Comparison of ENCODE assay signal across 1 cellular context in the genomic region with DNA sequence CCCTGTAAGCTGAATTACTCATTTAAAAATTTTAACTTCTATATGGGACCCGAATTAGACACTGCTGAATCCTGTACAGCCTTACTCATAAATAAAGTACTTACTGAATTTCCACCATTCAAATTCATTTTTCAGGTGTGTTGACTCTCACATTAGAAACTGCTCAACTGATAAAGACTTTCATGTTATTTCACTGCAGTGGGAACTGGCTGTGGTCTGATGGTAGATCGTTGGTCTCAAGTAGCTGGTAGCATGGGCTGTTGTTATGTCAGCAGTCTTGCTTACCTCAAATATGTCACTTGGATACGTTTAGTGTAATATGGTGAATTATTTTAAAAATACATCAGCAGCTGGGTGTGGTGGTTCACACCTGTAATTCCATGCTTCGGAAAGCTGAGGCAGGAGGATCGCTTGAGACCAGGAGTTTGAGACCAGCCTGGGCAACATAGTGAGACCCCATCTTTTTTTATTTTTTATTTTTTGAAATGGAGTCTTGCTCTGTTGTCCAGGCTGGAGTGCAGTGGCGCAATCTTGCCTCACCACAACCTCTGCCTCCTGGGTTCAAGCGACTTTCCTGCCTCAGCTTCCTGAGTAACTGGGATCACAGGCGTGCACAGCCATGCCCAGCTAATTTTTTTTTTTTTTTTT.
A peak's percentile ranks its signal among the peaks of the same experiment; 100 is the strongest.
TF ChIP-seq lines count a peak whose summit lies in the region.

No MANE protein-coding gene starts in this region.

TF ChIP-seq in HEK293, 187 proteins besides CTCF, POLR2A, EP300 and RAD21 (continued from another document):
- no peak for TF ChIP-seq ZNF639 (tag by site-specific recombination; IDR thresholded peaks at IDR 0.05)
- TF ChIP-seq, protein P1, sequence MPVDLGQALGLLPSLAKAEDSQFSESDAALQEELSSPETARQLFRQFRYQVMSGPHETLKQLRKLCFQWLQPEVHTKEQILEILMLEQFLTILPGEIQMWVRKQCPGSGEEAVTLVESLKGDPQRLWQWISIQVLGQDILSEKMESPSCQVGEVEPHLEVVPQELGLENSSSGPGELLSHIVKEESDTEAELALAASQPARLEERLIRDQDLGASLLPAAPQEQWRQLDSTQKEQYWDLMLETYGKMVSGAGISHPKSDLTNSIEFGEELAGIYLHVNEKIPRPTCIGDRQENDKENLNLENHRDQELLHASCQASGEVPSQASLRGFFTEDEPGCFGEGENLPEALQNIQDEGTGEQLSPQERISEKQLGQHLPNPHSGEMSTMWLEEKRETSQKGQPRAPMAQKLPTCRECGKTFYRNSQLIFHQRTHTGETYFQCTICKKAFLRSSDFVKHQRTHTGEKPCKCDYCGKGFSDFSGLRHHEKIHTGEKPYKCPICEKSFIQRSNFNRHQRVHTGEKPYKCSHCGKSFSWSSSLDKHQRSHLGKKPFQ (tag by site-specific recombination; IDR thresholded peaks at IDR 0.05) = peak; percentile 62
- TF ChIP-seq ZNF121 (tag by site-specific recombination; IDR thresholded peaks at IDR 0.05) = peak; percentile 99
- TF ChIP-seq, protein P2, sequence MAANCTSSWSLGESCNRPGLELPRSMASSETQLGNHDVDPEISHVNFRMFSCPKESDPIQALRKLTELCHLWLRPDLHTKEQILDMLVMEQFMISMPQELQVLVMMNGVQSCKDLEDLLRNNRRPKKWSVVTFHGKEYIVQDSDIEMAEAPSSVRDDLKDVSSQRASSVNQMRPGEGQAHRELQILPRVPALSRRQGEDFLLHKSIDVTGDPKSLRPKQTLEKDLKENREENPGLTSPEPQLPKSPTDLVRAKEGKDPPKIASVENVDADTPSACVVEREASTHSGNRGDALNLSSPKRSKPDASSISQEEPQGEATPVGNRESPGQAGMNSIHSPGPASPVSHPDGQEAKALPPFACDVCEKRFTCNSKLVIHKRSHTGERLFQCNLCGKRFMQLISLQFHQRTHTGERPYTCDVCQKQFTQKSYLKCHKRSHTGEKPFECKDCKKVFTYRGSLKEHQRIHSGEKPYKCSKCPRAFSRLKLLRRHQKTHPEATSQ (tag by site-specific recombination; IDR thresholded peaks at IDR 0.05) = no peak
- no peak for TF ChIP-seq ZNF558 (tag by site-specific recombination; IDR thresholded peaks at IDR 0.05)
- no peak for TF ChIP-seq GLIS2 (tag by site-specific recombination; IDR thresholded peaks at IDR 0.05)
- TF ChIP-seq ZNF174 (tag by site-specific recombination; IDR thresholded peaks at IDR 0.05) = no peak
